ENCODE assay signal across 29 cellular contexts in the genomic region with DNA sequence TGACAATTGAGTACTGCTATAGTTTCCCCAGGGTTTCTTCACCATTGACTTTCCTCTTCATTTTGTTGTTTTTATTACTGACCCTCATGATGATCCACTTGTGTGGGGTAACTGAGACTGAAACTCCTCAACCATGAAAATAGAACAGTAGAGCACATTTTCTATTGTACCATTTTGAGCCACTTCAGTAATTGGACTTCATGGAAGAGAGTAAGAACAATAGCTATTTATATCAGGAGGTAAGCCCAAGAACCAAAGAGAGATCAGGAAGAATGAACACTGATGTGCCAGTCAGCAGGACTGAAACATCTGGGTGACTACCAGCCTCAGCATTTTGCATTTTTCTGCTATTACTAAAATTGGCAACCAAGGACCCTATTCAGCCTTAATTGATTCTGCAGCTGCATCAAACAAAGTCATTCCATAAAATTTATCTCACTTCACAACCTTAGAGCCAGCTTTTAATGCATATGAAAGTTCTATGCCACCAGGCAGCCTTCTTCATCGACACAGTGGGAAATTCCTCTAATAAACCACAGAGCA.
"Had no signal": no experiment of that assay in that cellular context is flagged by ENCODE, and none has a peak within 500 bp of the region (broad histone marks: within the 10 kb centered on the region; RNA-seq: fewer than 3 reads in every experiment).

No MANE protein-coding gene starts in this region.

- H3K36me3 Mint-ChIP-seq: activated CD8-positive, alpha-beta memory T cell treated with anti-CD3 and anti-CD28 coated beads, Interleukin-2, amount 10 ng/mL, durations not matched to agents 7 days and 5 days; activated naive CD8-positive, alpha-beta T cell; natural killer cell; neural progenitor cell had no signal

- H3K36me3 ChIP-seq: esophagus muscularis mucosa, gastrocnemius medialis, neural progenitor cell, right atrium auricular region, suprapubic skin, tibial artery, upper lobe of right lung had no signal

- DNase-seq: activated CD4-positive, alpha-beta T cell treated with anti-CD3 and anti-CD28 coated beads, Interleukin-2, amount 50 U/mL, for 1 hour; activated CD8-positive, alpha-beta memory T cell treated with anti-CD3 and anti-CD28 coated beads, Interleukin-2, amount 10 ng/mL, durations not matched to agents 7 days and 5 days; activated CD8-positive, alpha-beta T cell treated with anti-CD3 and anti-CD28 coated beads for 36 hours; activated naive CD4-positive, alpha-beta T cell treated with Interleukin-2 at 50 U/mL for 16 hours; activated T-cell treated with anti-CD3 and anti-CD28 coated beads, Interleukin-2, amount 50 U/mL, for 72 hours; anterior cingulate cortex; dermis blood vessel endothelial cell; effector CD4-positive, alpha-beta T cell; gastrocnemius medialis; mesenchymal stem cell; natural killer cell; occipital lobe; psoas muscle; stimulated activated CD4-positive, alpha-beta T cell treated with anti-CD3 and anti-CD28 coated beads, Interleukin-1b, Interleukin-23, amount 100 ng/mL, for 48 hours; stimulated activated CD4-positive, alpha-beta T cell treated with anti-CD3 and anti-CD28 coated beads, Interleukin-4, amount 100 ng/mL, for 4 hours; stimulated activated CD8-positive, alpha-beta memory T cell treated with anti-CD3 and anti-CD28 coated beads, Interleukin-4, amount 100 ng/mL, for 48 hours; stimulated activated naive CD4-positive, alpha-beta T cell; T-helper 17 cell; tibial artery; upper lobe of right lung had no signal

- H3K9me3 ChIP-seq: esophagus muscularis mucosa, gastrocnemius medialis, psoas muscle, right atrium auricular region, suprapubic skin, tibial artery, upper lobe of right lung had no signal

- H3K4me1 Mint-ChIP-seq: activated CD8-positive, alpha-beta memory T cell treated with anti-CD3 and anti-CD28 coated beads, Interleukin-2, amount 10 ng/mL, durations not matched to agents 7 days and 5 days; natural killer cell; T-helper 17 cell had no signal

- H3K4me3 Mint-ChIP-seq: activated CD8-positive, alpha-beta memory T cell treated with anti-CD3 and anti-CD28 coated beads, Interleukin-2, amount 10 ng/mL, durations not matched to agents 7 days and 5 days; activated CD8-positive, alpha-beta T cell treated with anti-CD3 and anti-CD28 coated beads for 36 hours; activated naive CD8-positive, alpha-beta T cell; activated T-cell treated with anti-CD3 and anti-CD28 coated beads, Interleukin-2, amount 50 U/mL, for 72 hours; natural killer cell; neural progenitor cell; T-helper 17 cell; WTC11 had no signal

- H3K4me1 ChIP-seq: esophagus muscularis mucosa, gastrocnemius medialis, parathyroid adenoma, psoas muscle, right atrium auricular region, suprapubic skin, tibial artery, upper lobe of right lung had no signal

- ATAC-seq: activated CD8-positive, alpha-beta memory T cell treated with anti-CD3 and anti-CD28 coated beads, Interleukin-2, amount 10 ng/mL, durations not matched to agents 7 days and 5 days; activated CD8-positive, alpha-beta T cell treated with anti-CD3 and anti-CD28 coated beads for 36 hours; activated T-cell treated with anti-CD3 and anti-CD28 coated beads, Interleukin-2, amount 50 U/mL, for 72 hours; gastrocnemius medialis; natural killer cell; psoas muscle; T-helper 17 cell; upper lobe of right lung; WTC11 had no signal

- H3K4me2 ChIP-seq: hepatocyte, neural progenitor cell, smooth muscle cell had no signal

- H3K4me3 ChIP-seq: esophagus muscularis mucosa, gastrocnemius medialis, hepatocyte, neural progenitor cell, psoas muscle, right atrium auricular region, smooth muscle cell, suprapubic skin, tibial artery, upper lobe of right lung had no signal

- H3K9ac ChIP-seq: neural progenitor cell, parathyroid adenoma had no signal

- H3K27ac ChIP-seq: esophagus muscularis mucosa, gastrocnemius medialis, hepatocyte, neural progenitor cell, parathyroid adenoma, psoas muscle, right atrium auricular region, suprapubic skin, tibial artery, upper lobe of right lung had no signal

- H3K27ac Mint-ChIP-seq: activated CD8-positive, alpha-beta memory T cell treated with anti-CD3 and anti-CD28 coated beads, Interleukin-2, amount 10 ng/mL, durations not matched to agents 7 days and 5 days; activated CD8-positive, alpha-beta T cell treated with anti-CD3 and anti-CD28 coated beads for 36 hours; activated naive CD8-positive, alpha-beta T cell; activated T-cell treated with anti-CD3 and anti-CD28 coated beads, Interleukin-2, amount 50 U/mL, for 72 hours; natural killer cell; neural progenitor cell; T-helper 17 cell; WTC11 had no signal

- H3K9me3 Mint-ChIP-seq: activated CD8-positive, alpha-beta T cell treated with anti-CD3 and anti-CD28 coated beads for 36 hours; neural progenitor cell had no signal

- H2AFZ ChIP-seq: hepatocyte, neural progenitor cell, parathyroid adenoma had no signal

- H3K27me3 ChIP-seq: esophagus muscularis mucosa, gastrocnemius medialis, hepatocyte, neural progenitor cell, right atrium auricular region, suprapubic skin, tibial artery, upper lobe of right lung had no signal

- H3K79me2 ChIP-seq: hepatocyte, parathyroid adenoma had no signal
